In the genomic region with DNA sequence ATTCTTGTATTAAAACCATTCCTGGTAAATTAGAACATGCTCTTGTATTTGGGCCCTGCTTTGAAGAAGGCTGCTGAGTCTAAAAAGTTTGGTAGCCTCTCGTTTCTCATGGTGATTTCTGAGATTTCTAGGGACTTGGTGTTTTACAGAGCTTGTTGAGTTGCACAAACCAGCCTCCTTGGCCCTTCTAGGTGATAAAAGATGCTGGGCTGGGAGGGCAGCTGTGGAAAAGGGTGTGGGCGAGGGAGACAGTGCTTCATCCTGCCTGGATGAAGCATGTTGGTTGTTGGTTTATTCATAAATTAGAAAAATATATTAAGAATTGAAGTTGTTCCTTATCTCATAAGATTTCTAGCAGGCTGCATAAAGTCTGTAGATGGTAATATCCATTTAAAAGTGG, we compare ENCODE assay signal across 10 cellular contexts.
A peak's percentile ranks its signal among the peaks of the same experiment; 100 is the strongest.
DNase-seq lines count a peak whose midpoint lies in the region; ATAC-seq and TF ChIP-seq lines count a peak whose summit lies in the region.
"Had no signal": no experiment of that assay in that cellular context is flagged by ENCODE, and none has a peak within 500 bp of the region (broad histone marks: within the 10 kb centered on the region; RNA-seq: fewer than 3 reads in every experiment).

No MANE protein-coding gene starts in this region.

- H4K91ac ChIP-seq in neuronal stem cell (ENCODE audit: low read depth, low read length, poor library complexity): no peak overlapping the region

- no peak overlapping the region for H4K8ac ChIP-seq in neuronal stem cell (ENCODE audit: low read depth, low read length)

- ATAC-seq in HG02623 (IDR thresholded peaks at IDR 0.05; ENCODE audit: unreplicated experiment): no peak
- ATAC-seq in T-cell (replicated peaks in 1 of 4): no peak

- no peak overlapping the region for H2BK12ac ChIP-seq in neuronal stem cell (ENCODE audit: low read length)

- peaks cover 4% of the 10 kb centered on the region for H3K79me1 ChIP-seq in neuronal stem cell (ENCODE audit: low read depth, low read length)

- no peaks in the 10 kb centered on the region for H3K27me3 Mint-ChIP-seq in T-cell

- TF ChIP-seq POLR2A in Peyer's patch (IDR thresholded peaks at IDR 0.05): no peak

- peaks cover 63 to 79% (median 68%) of the 10 kb centered on the region in 3 donors for H3K4me1 Mint-ChIP-seq in T-cell

- H3K9me3 ChIP-seq in BE2C: no peaks in the 10 kb centered on the region; the same call in 1 of the 2 replicates
- H3K9me3 ChIP-seq in Peyer's patch: no peaks in the 10 kb centered on the region
- H3K9me3 ChIP-seq in esophagus (ENCODE audit: control insufficient read depth in 2 of 2, insufficient read depth in 1 of 2, low read depth in 1 of 2, low read length in 1 of 2): no peaks in the 10 kb centered on the region
- H3K9me3 ChIP-seq in neuronal stem cell (replicated peaks in 1 of 2; ENCODE audit: control insufficient read depth in 2 of 2, insufficient read depth in 1 of 2, low read depth in 1 of 2, low read length in 2 of 2): peaks cover 0 to 6% of the 10 kb centered on the region in 2 donors

- no peak overlapping the region for H3K18ac ChIP-seq in neuronal stem cell (ENCODE audit: low read length)

- H2AK5ac ChIP-seq in neuronal stem cell (ENCODE audit: low read depth, low read length): no peak overlapping the region

- CTCF ChIA-PET in T-cell (lab: Charles Lee): no interaction called here

- H3K27ac ChIP-seq in Peyer's patch (peak overlapping the region; percentile 32 to 61 (median 50)), esophagus (ENCODE audit: low read depth in 2 of 2, low read length in 1 of 2) (peak overlapping the region; percentile 65 to 79), neuronal stem cell (replicated peaks; ENCODE audit: low read length) (no peak overlapping the region)

- H3K4me1 ChIP-seq in BE2C (peaks cover 33% of the 10 kb centered on the region), Peyer's patch (peaks cover 0 to 30% (median 7%) of the 10 kb centered on the region in 4 donors), esophagus (ENCODE audit: control insufficient read depth in 2 of 2, insufficient read depth in 2 of 2, low read length in 1 of 2) (peaks cover 11 to 16% of the 10 kb centered on the region in 2 donors), neuronal stem cell (ENCODE audit: control insufficient read depth in 2 of 2, insufficient read depth in 1 of 2, low read depth in 1 of 2, low read length in 2 of 2) (peaks cover 27 to 38% of the 10 kb centered on the region in 2 donors)

- no peak overlapping the region for H3K23ac ChIP-seq in neuronal stem cell (ENCODE audit: low read depth, low read length, poor library complexity)

- H2BK5ac ChIP-seq in neuronal stem cell (ENCODE audit: low read length): no peak overlapping the region

- no peak overlapping the region for H3K9ac ChIP-seq in neuronal stem cell (ENCODE audit: low read depth, low read length, poor library complexity)

- H3K27me3 ChIP-seq in BE2C (no peaks in the 10 kb centered on the region), Peyer's patch (no peaks in the 10 kb centered on the region), esophagus (ENCODE audit: control insufficient read depth in 1 of 2, insufficient read depth in 2 of 2, low read length in 2 of 2) (no peaks in the 10 kb centered on the region), neuronal stem cell (ENCODE audit: control insufficient read depth in 3 of 3, insufficient read depth in 3 of 3, low read depth in 1 of 3, low read length in 3 of 3) (no peaks in the 10 kb centered on the region)

- H3K9me3 Mint-ChIP-seq in T-cell: no peaks in the 10 kb centered on the region
- H3K9me3 Mint-ChIP-seq: activated naive CD4-positive, alpha-beta T cell treated with anti-CD3 and anti-CD28 coated beads for 36 hours; T-helper 1 cell treated with Interleukin-12 subunit alpha and Interleukin-12 subunit beta and Interleukin-4 antibody, amounts not matched to agents 30 μg/mL and 1 μg/mL, for 36 hours had no signal

- H3K4me2 ChIP-seq in neuronal stem cell (ENCODE audit: insufficient read depth, low read length, poor library complexity, severe bottlenecking): peak overlapping the region; percentile 34

- H3K27ac Mint-ChIP-seq in T-cell: no peak overlapping the region
- H3K27ac Mint-ChIP-seq: activated naive CD4-positive, alpha-beta T cell treated with anti-CD3 and anti-CD28 coated beads for 36 hours; T-helper 1 cell treated with Interleukin-12 subunit alpha and Interleukin-12 subunit beta and Interleukin-4 antibody, amounts not matched to agents 30 μg/mL and 1 μg/mL, for 36 hours had no signal

- H2BK15ac ChIP-seq in neuronal stem cell (ENCODE audit: low read length): no peak overlapping the region

- H2AFZ ChIP-seq in neuronal stem cell (ENCODE audit: low read length): no peak overlapping the region

- 19 to 24% methylated on average over 2 of the region's 2 CpGs for WGBS in esophagus, 2 donors
- WGBS in neuronal stem cell (ENCODE audit: extremely low coverage in 2 of 2, insufficient read length in 2 of 2, insufficient replicate concordance in 1 of 2), 2 donors: no CpG with 5 or more reads among the region's 2 CpGs

- POLR2A ChIA-PET in T-cell (lab: Charles Lee): no interaction called here

- H3K36me3 ChIP-seq in BE2C: 0 out of 2 replicates have a peak, but pooled peaks cover 4% of the 10 kb centered on the region
- H3K36me3 ChIP-seq in Peyer's patch: no peaks in the 10 kb centered on the region
- H3K36me3 ChIP-seq in esophagus (ENCODE audit: control insufficient read depth in 2 of 2, insufficient read depth in 2 of 2, low read length in 1 of 2): no peaks in the 10 kb centered on the region
- H3K36me3 ChIP-seq in neuronal stem cell (replicated peaks in 1 of 2; ENCODE audit: control insufficient read depth in 2 of 2, insufficient read depth in 2 of 2, low read length in 2 of 2): no peaks in the 10 kb centered on the region

- DNase-seq in BE2C (no peak), Peyer's patch (no peak), neuronal stem cell (ENCODE audit: low spot score) (no peak), HuH-7 (ENCODE audit: low spot score) (no peak), T-cell (no peak), germinal center (ENCODE audit: low spot score) (no peak)
- DNase-seq: activated naive CD4-positive, alpha-beta T cell treated with anti-CD3 and anti-CD28 coated beads for 36 hours had no signal

- no peak overlapping the region for H2BK120ac ChIP-seq in neuronal stem cell (ENCODE audit: low read depth, low read length)

- H3K4me3 ChIP-seq in BE2C (ENCODE audit: low read depth, low read length): peak overlapping the region; percentile 17
- H3K4me3 ChIP-seq in Peyer's patch: no peak overlapping the region
- H3K4me3 ChIP-seq in esophagus (ENCODE audit: low read depth in 1 of 2, low read length in 2 of 2): no peak overlapping the region
- peak overlapping the region in 1 of 2 donors; percentile 32 for H3K4me3 ChIP-seq in neuronal stem cell (ENCODE audit: low read length in 2 of 2)

- TF ChIP-seq CTCF in BE2C (IDR thresholded peaks at IDR 0.05; ENCODE audit: low read depth, low read length) (no peak), Peyer's patch (IDR thresholded peaks at IDR 0.05) (no peak)

- no peak overlapping the region for H3K4ac ChIP-seq in neuronal stem cell (ENCODE audit: low read length)

- no peaks in the 10 kb centered on the region for H3K36me3 Mint-ChIP-seq in T-cell

- peak overlapping the region in 1 of 3 donors; percentile 71 for H3K4me3 Mint-ChIP-seq in T-cell
- H3K4me3 Mint-ChIP-seq: activated naive CD4-positive, alpha-beta T cell treated with anti-CD3 and anti-CD28 coated beads for 36 hours; T-helper 1 cell treated with Interleukin-12 subunit alpha and Interleukin-12 subunit beta and Interleukin-4 antibody, amounts not matched to agents 30 μg/mL and 1 μg/mL, for 36 hours had no signal

- no peak overlapping the region for H3K14ac ChIP-seq in neuronal stem cell (ENCODE audit: low read length)
